ENCODE assay signal across 11 cellular contexts in the genomic region with DNA sequence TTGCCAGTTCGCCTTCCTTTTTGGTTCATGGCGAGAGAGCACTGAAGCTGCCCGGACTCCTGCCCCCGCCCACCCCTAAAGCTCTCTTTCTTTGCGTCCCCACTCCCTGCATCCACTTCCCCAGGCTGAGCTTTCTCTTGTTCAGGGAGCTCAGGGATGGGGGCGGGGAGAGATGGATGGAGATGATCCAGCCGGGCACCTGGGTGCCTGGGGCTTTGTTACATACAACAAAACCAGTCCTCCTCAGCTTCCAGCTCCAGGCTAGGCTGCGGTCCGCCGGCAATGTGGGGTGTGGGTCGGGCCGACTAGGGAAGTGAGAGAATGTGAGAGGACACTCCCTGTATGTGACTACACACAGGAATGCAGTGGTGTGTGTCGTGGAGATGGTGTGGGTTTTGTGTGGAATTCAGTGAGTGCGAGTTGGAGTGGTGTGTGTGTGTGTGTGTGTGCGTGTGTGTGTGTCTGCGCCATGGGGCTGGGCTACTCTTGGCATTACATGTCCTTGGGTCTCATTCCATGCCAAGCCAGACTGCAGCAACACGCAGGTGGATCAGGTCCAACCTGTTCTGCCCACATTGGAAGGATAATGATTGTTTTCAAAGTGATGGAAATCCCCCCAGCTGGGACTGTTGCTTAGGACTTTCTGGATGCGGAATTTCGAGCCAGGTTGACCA.
A peak's percentile ranks its signal among the peaks of the same experiment; 100 is the strongest.
DNase-seq lines count a peak whose midpoint lies in the region; ATAC-seq, FAIRE-seq and TF ChIP-seq lines count a peak whose summit lies in the region.
"Had no signal": no experiment of that assay in that cellular context is flagged by ENCODE, and none has a peak within 500 bp of the region (broad histone marks: within the 10 kb centered on the region; RNA-seq: fewer than 3 reads in every experiment).

No MANE protein-coding gene starts in this region.

- H3K4me1 ChIP-seq in GM23338 (ENCODE audit: insufficient read depth), result no peaks in the 10 kb centered on the region
- H3K4me1 ChIP-seq in NT2/D1 (ENCODE audit: insufficient read depth, insufficient read length), result no peaks in the 10 kb centered on the region
- no peaks in the 10 kb centered on the region for H3K4me1 ChIP-seq in foreskin keratinocyte

- peak overlapping the region; percentile 61 for H3K9ac ChIP-seq in NT2/D1 (ENCODE audit: insufficient read length, low read depth)

- peaks cover 16% of the 10 kb centered on the region for H3K4me1 Mint-ChIP-seq in GM23338
- H3K4me1 Mint-ChIP-seq: CD8-positive, alpha-beta memory T cell had no signal

- H3K27ac ChIP-seq in GM23338 (ENCODE audit: low read depth) (no peak overlapping the region), foreskin keratinocyte (no peak overlapping the region)

- DNase-seq in GM23338 (ENCODE audit: low spot score) (peak; percentile 45), NT2/D1 (ENCODE audit: low read depth, low spot score) (peak; percentile 6), foreskin keratinocyte (peak in 1 of 2 donors; percentile 15), omental fat pad (ENCODE audit: low spot score) (no peak), D721Med (ENCODE audit: insufficient read length, low spot score) (no peak)
- DNase-seq in activated effector memory CD4-positive, alpha-beta T cell treated with Interleukin-2 at 50 U/mL for 16 hours, result no peak
- DNase-seq: CD8-positive, alpha-beta memory T cell had no signal

- H3K4me3 ChIP-seq in GM23338, result peak overlapping the region; percentile 68
- H3K4me3 ChIP-seq in NT2/D1 (ENCODE audit: insufficient read length, low read depth), result peak overlapping the region; percentile 49

- FAIRE-seq in D721Med (lab: Jason Lieb, UNC), result no peak

- no peaks in the 10 kb centered on the region for H3K9me3 ChIP-seq in NT2/D1 (ENCODE audit: insufficient read depth, low read length)

- TF ChIP-seq CTCF in GM23338 (conservative IDR thresholded peaks at IDR 0.05; ENCODE audit: low read depth in 2 of 2), result no peak
- no peak for TF ChIP-seq CTCF in foreskin keratinocyte (conservative IDR thresholded peaks at IDR 0.05)
- TF ChIP-seq CTCF in omental fat pad (IDR thresholded peaks at IDR 0.05), result no peak
- no peak for TF ChIP-seq CTCF in D721Med (IDR thresholded peaks at IDR 0.05; ENCODE audit: insufficient read depth, missing control alignments)

- H4K20me1 ChIP-seq in GM23338 (replicated peaks; ENCODE audit: insufficient read depth), result no peaks in the 10 kb centered on the region

- peak overlapping the region; percentile 80; the same call in 1 of the 2 replicates for H2AFZ ChIP-seq in GM23338

- H3K9me2 ChIP-seq in GM23338 (ENCODE audit: insufficient read depth), result no peaks in the 10 kb centered on the region

- H3K79me2 ChIP-seq in GM23338 (replicated peaks; ENCODE audit: insufficient read depth), result no peaks in the 10 kb centered on the region

- H3F3A ChIP-seq in GM23338 (replicated peaks; ENCODE audit: low read depth), result no peaks in the 10 kb centered on the region

- no peaks in the 10 kb centered on the region for H3K36me3 Mint-ChIP-seq in GM23338 (ENCODE audit: low read depth)
- H3K36me3 Mint-ChIP-seq: CD8-positive, alpha-beta memory T cell had no signal

- H3K4me3 Mint-ChIP-seq in GM23338, result peak overlapping the region; percentile 86
- H3K4me3 Mint-ChIP-seq: CD8-positive, alpha-beta memory T cell had no signal

- ATAC-seq in GM23338, result peak; percentile 76
- peak; percentile 20 for ATAC-seq in foreskin keratinocyte
- peak; percentile 44 for ATAC-seq in omental fat pad (ENCODE audit: low FRiP score)
- no peak for ATAC-seq in GM19324 (IDR thresholded peaks at IDR 0.05; ENCODE audit: low FRiP score, unreplicated experiment)
- ATAC-seq in GM21390 (IDR thresholded peaks at IDR 0.05; ENCODE audit: unreplicated experiment), result no peak
- ATAC-seq: HCT116, left lobe of liver had no signal

- H3K36me3 ChIP-seq in GM23338 (ENCODE audit: insufficient read depth) (no peaks in the 10 kb centered on the region), NT2/D1 (ENCODE audit: insufficient read depth, insufficient read length, low read length) (no peaks in the 10 kb centered on the region)

- H3K27me3 ChIP-seq in GM23338 (ENCODE audit: insufficient read depth) (peaks cover 6% of the 10 kb centered on the region; the same call in 1 of the 2 replicates), NT2/D1 (ENCODE audit: insufficient read depth, insufficient read length) (peaks cover 23% of the 10 kb centered on the region), foreskin keratinocyte (peaks cover 12% of the 10 kb centered on the region)

- peak overlapping the region; percentile 83 for H3K4me2 ChIP-seq in GM23338

- peaks cover 2% of the 10 kb centered on the region for H3K27me3 Mint-ChIP-seq in GM23338 (ENCODE audit: insufficient read depth, low read depth, poor library complexity)

- H3K9me3 Mint-ChIP-seq in GM23338, result no peaks in the 10 kb centered on the region
- H3K9me3 Mint-ChIP-seq: CD8-positive, alpha-beta memory T cell had no signal

- H3K27ac Mint-ChIP-seq in GM23338, result no peak overlapping the region
- H3K27ac Mint-ChIP-seq: CD8-positive, alpha-beta memory T cell had no signal

TF ChIP-seq in GM23338, 12 proteins besides CTCF, POLR2A, EP300 and RAD21 (continues in another document):
- TF ChIP-seq, protein P1, sequence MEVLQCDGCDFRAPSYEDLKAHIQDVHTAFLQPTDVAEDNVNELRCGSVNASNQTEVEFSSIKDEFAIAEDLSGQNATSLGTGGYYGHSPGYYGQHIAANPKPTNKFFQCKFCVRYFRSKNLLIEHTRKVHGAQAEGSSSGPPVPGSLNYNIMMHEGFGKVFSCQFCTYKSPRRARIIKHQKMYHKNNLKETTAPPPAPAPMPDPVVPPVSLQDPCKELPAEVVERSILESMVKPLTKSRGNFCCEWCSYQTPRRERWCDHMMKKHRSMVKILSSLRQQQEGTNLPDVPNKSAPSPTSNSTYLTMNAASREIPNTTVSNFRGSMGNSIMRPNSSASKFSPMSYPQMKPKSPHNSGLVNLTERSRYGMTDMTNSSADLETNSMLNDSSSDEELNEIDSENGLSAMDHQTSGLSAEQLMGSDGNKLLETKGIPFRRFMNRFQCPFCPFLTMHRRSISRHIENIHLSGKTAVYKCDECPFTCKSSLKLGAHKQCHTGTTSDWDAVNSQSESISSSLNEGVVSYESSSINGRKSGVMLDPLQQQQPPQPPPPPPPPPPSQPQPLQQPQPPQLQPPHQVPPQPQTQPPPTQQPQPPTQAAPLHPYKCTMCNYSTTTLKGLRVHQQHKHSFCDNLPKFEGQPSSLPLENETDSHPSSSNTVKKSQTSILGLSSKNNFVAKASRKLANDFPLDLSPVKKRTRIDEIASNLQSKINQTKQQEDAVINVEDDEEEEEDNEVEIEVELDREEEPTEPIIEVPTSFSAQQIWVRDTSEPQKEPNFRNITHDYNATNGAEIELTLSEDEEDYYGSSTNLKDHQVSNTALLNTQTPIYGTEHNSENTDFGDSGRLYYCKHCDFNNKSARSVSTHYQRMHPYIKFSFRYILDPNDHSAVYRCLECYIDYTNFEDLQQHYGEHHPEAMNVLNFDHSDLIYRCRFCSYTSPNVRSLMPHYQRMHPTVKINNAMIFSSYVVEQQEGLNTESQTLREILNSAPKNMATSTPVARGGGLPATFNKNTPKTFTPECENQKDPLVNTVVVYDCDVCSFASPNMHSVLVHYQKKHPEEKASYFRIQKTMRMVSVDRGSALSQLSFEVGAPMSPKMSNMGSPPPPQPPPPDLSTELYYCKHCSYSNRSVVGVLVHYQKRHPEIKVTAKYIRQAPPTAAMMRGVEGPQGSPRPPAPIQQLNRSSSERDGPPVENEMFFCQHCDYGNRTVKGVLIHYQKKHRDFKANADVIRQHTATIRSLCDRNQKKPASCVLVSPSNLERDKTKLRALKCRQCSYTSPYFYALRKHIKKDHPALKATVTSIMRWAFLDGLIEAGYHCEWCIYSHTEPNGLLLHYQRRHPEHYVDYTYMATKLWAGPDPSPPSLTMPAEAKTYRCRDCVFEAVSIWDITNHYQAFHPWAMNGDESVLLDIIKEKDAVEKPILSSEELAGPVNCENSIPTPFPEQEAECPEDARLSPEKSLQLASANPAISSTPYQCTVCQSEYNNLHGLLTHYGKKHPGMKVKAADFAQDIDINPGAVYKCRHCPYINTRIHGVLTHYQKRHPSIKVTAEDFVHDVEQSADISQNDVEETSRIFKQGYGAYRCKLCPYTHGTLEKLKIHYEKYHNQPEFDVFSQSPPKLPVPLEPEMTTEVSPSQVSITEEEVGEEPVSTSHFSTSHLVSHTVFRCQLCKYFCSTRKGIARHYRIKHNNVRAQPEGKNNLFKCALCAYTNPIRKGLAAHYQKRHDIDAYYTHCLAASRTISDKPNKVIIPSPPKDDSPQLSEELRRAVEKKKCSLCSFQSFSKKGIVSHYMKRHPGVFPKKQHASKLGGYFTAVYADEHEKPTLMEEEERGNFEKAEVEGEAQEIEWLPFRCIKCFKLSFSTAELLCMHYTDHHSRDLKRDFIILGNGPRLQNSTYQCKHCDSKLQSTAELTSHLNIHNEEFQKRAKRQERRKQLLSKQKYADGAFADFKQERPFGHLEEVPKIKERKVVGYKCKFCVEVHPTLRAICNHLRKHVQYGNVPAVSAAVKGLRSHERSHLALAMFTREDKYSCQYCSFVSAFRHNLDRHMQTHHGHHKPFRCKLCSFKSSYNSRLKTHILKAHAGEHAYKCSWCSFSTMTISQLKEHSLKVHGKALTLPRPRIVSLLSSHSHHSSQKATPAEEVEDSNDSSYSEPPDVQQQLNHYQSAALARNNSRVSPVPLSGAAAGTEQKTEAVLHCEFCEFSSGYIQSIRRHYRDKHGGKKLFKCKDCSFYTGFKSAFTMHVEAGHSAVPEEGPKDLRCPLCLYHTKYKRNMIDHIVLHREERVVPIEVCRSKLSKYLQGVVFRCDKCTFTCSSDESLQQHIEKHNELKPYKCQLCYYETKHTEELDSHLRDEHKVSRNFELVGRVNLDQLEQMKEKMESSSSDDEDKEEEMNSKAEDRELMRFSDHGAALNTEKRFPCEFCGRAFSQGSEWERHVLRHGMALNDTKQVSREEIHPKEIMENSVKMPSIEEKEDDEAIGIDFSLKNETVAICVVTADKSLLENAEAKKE (CRISPR knock-in tag; IDR thresholded peaks at IDR 0.05), result no peak

Comparison
In these comparisons a context has a peak if more than half of its experiments do, and no peak if none do; other contexts are left out.
1. ATAC-seq: peak in GM23338 (single experiment), foreskin keratinocyte (single experiment) and omental fat pad (single experiment); none in GM19324 (single experiment) and GM21390 (single experiment).
2. DNase-seq: peak in GM23338 (single experiment) and NT2/D1 (single experiment); none in omental fat pad (single experiment), activated effector memory CD4-positive, alpha-beta T cell treated with Interleukin-2 at 50 U/mL for 16 hours (single experiment) and D721Med (single experiment).